ENCODE assay signal across 9 cellular contexts in the genomic region with DNA sequence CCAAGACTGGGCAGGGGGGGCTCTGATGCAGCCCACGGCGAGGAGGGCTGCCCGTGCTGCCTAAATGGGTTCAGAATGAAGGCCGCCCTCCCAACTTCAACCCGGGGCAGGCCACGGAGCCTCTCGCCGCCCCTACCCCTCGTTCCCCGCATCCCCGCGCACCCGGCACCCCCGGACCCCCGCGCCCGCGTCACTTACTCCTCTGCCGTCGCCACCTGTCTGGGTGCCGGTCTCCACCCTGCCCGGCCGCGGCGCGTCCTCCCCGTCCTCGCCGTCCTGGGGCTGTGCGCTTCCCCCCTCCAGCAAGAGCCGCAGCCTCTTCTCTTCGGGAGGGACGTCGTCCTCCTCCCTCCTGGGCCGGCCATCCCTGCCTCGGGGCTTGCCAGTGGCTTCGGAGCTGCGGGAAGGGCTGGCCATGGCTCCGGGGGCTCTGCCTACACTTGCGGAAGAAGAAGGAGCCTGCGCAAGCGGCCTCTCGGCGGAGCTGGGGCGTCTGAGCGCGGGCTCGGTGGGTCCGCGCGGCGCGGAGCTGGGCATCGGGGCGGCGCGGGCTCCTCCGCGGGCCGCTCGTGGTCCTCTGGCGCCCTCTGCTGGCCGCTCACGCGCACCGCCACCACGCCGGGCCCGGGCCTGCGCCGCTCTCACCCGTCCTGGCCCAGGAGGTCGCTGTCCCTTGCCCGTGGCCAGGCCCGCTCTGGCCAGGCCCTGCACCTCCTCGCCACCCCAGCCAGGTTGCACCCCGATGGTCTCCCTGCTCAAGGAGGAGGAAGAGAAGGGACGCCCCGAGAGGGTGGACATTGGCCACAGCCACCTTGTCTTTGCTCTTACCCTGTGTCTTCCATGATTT. TPM values are rescaled to one million over a fixed set of nuclear protein-coding genes. Genes with fewer than 3 reads are reported as not detected.
A peak's percentile ranks its signal among the peaks of the same experiment; 100 is the strongest.
DNase-seq lines count a peak whose midpoint lies in the region; TF ChIP-seq lines count a peak whose summit lies in the region.
"Not testable (repeated sequence)": the region's sequence is repeated elsewhere in the genome, so short reads cannot be mapped to it uniquely, and the experiment has no call there.
"Had no signal": no experiment of that assay in that cellular context is flagged by ENCODE, and none has a peak within 500 bp of the region (broad histone marks: within the 10 kb centered on the region; RNA-seq: fewer than 3 reads in every experiment).

No MANE protein-coding gene starts in this region.

- H3K4me3 ChIP-seq in AG04450 (ENCODE audit: low read depth, low read length): peak overlapping the region; percentile 49
- peak overlapping the region; percentile 38 for H3K4me3 ChIP-seq in fibroblast of pulmonary artery (replicated peaks; ENCODE audit: low read depth, low read length)

- H3K27ac Mint-ChIP-seq in activated naive CD4-positive, alpha-beta T cell treated with anti-CD3 and anti-CD28 coated beads for 36 hours: not testable (repeated sequence)

- not testable (repeated sequence) for H3K4me1 Mint-ChIP-seq in activated naive CD4-positive, alpha-beta T cell treated with anti-CD3 and anti-CD28 coated beads for 36 hours (ENCODE audit: low read depth)

- peak overlapping the region; percentile 43 for H3K4me3 Mint-ChIP-seq in activated naive CD4-positive, alpha-beta T cell treated with anti-CD3 and anti-CD28 coated beads for 36 hours

- not testable (repeated sequence) for H3K9me3 Mint-ChIP-seq in activated naive CD4-positive, alpha-beta T cell treated with anti-CD3 and anti-CD28 coated beads for 36 hours

- H3K27me3 Mint-ChIP-seq in activated naive CD4-positive, alpha-beta T cell treated with anti-CD3 and anti-CD28 coated beads for 36 hours (ENCODE audit: low read depth): not testable (repeated sequence)

- TF ChIP-seq CTCF in AG04450 (IDR thresholded peaks at IDR 0.05; ENCODE audit: low read depth, low read length) (peak; percentile 43), fibroblast of pulmonary artery (IDR thresholded peaks at IDR 0.05; ENCODE audit: low read length, missing control alignments) (peak; percentile 9)

- H3K36me3 Mint-ChIP-seq in activated naive CD4-positive, alpha-beta T cell treated with anti-CD3 and anti-CD28 coated beads for 36 hours (ENCODE audit: low read depth): not testable (repeated sequence)

- not testable (repeated sequence) for H3K9me3 ChIP-seq in AG04450 (ENCODE audit: control insufficient read depth, insufficient read depth, low read length)

- CTCF ChIA-PET in AG04450 (lab: Charles Lee): interaction anchor here (1.1 kb wide), 1 partner anchor 288 kb away, joined by 3 read pairs; no protein-coding TSS in a partner anchor
- CTCF ChIA-PET in activated naive CD4-positive, alpha-beta T cell treated with anti-CD3 and anti-CD28 coated beads for 36 hours (lab: Charles Lee): not testable (repeated sequence)

- intact Hi-C loops in activated naive CD4-positive, alpha-beta T cell treated with anti-CD3 and anti-CD28 coated beads for 36 hours (cut with micrococcal nuclease): not testable (repeated sequence)

- not testable (repeated sequence) for H3K27ac ChIP-seq in AG04450 (ENCODE audit: low read depth, low read length)

- DNase-seq in AG04450 (ENCODE audit: low read depth, low spot score): not testable (repeated sequence)
- peak; percentile 39 for DNase-seq in GM19238 (ENCODE audit: insufficient read length, low spot score)
- DNase-seq in NCI-H1092 treated with DMSO at 0.1 percent for 48 hours (lab: John Stamatoyannopoulos, UW): peak; percentile 38
- DNase-seq in T-helper 9 cell: peak; percentile 68
- peak; percentile 66 for DNase-seq in activated naive CD4-positive, alpha-beta T cell treated with anti-CD3 and anti-CD28 coated beads for 36 hours
- DNase-seq in fibroblast of pulmonary artery (ENCODE audit: low read depth): peak; percentile 32
- peak; percentile 8 for DNase-seq in middle frontal gyrus (ENCODE audit: extremely low spot score, low spot score)
- DNase-seq in stimulated activated CD4-positive, alpha-beta T cell treated with anti-CD3 and anti-CD28 coated beads, Interleukin-4, amount 100 ng/mL, for 4 hours: peak; percentile 46 to 75

- H3K27me3 ChIP-seq in AG04450 (ENCODE audit: control insufficient read depth, insufficient read depth, low read length): not testable (repeated sequence)

- POLR2A ChIA-PET in AG04450 (lab: Yijun Ruan, JAX): not testable (repeated sequence)

RNA-seq across cellular contexts. Expression of a gene that starts 59.3 kb away (rescaled TPM):
- not detected in 2 replicates for polyA plus RNA-seq in AG04450 (2011; rRNA removed)
- not detected in 2 replicates for polyA minus RNA-seq in AG04450 (2011; rRNA and poly(A)+ RNA removed)
- not detected for total RNA-seq in activated naive CD4-positive, alpha-beta T cell treated with anti-CD3 and anti-CD28 coated beads for 36 hours
- total RNA-seq: glomerular endothelial cell had no signal
